8 cellular contexts compared by ENCODE assay signal in the genomic region with DNA sequence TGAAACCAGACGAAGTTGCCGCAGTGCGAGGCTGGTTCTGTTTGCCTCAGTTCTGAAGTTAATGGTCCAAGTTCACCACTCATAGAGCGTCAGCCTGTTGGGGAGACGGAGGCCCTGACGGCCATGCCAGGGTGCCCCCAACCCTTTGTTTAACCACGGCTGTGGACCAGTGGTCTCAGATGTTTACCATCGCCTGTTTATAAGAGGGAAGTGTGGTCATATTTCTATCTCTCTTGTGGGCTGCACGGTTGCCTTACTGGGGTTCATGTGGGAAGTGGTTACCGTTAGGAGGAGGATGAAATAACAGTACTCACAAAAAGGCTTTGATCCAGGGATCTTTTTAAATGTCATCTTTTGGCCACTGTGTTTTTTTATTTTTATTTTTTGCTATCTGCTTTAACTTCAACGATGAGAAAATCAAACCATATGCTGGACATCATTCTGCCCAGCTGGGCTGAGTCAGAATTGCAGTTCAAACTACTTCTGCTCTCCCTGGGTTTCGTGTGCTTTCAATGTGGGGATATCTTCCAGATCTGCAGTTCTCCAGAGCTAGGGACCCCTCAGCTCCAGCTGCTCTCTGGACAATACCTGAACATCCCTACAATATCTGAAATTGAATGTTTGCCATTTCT. TPM values are rescaled to one million over a fixed set of nuclear protein-coding genes. Genes with fewer than 3 reads are reported as not detected.
A peak's percentile ranks its signal among the peaks of the same experiment; 100 is the strongest.
DNase-seq lines count a peak whose midpoint lies in the region; ATAC-seq and TF ChIP-seq lines count a peak whose summit lies in the region.

No MANE protein-coding gene starts in this region.

- H2BK120ac ChIP-seq in IMR-90 (ENCODE audit: low read depth, low read length) (no peak overlapping the region; the same call in 1 of the 2 replicates), mesenchymal stem cell (ENCODE audit: low read depth, low read length) (peak overlapping the region; percentile 19)

- in situ Hi-C loops in IMR-90 (cut with MboI; ENCODE audit: low sequenced_read_pairs), result no loop called here

- TF ChIP-seq POLR2A in IMR-90 (IDR thresholded peaks at IDR 0.05; ENCODE audit: low read depth, low read length), result no peak

- H3K9me3 ChIP-seq in IMR-90 (ENCODE audit: control insufficient read depth, insufficient read depth, low read length), result no peaks in the 10 kb centered on the region
- H3K9me3 ChIP-seq in mesenchymal stem cell (ENCODE audit: control insufficient read depth, low read length), result no peaks in the 10 kb centered on the region

- no peak overlapping the region for H2AK9ac ChIP-seq in IMR-90 (replicated peaks; ENCODE audit: low read depth, low read length, poor library complexity)

- peak; percentile 56 for DNase-seq in AG10803 (ENCODE audit: low read depth)
- DNase-seq in IMR-90, result peak; percentile 71
- no peak for DNase-seq in mesenchymal stem cell
- no peak for DNase-seq in AG20443 (ENCODE audit: low spot score)
- DNase-seq in NCI-H446 (lab: John Stamatoyannopoulos, UW), result no peak
- DNase-seq in islet precursor cell, result no peak
- DNase-seq in NCI-H1417 treated with DMSO at 0.1 percent for 48 hours (lab: John Stamatoyannopoulos, UW), result no peak

- no peaks in the 10 kb centered on the region for H3K9me3 Mint-ChIP-seq in activated T-helper 17 cell treated with anti-CD3 and anti-CD28 coated beads, Interleukin-2, amount 50 U/mL, for 72 hours

- H3K27ac ChIP-seq in IMR-90 (ENCODE audit: insufficient read depth, low read length) (peak overlapping the region; percentile 49), mesenchymal stem cell (ENCODE audit: low read length, poor library complexity, severe bottlenecking) (no peak overlapping the region)

- H2AFZ ChIP-seq in IMR-90 (replicated peaks; ENCODE audit: low read length, poor library complexity), result no peak overlapping the region
- no peak overlapping the region for H2AFZ ChIP-seq in mesenchymal stem cell (ENCODE audit: low read depth, low read length)

- 0 out of 3 replicates have a peak overlapping the region, but pooled peaks have one; percentile 7 for H2BK15ac ChIP-seq in IMR-90 (ENCODE audit: low read depth, low read length)
- peak overlapping the region; percentile 53 for H2BK15ac ChIP-seq in mesenchymal stem cell (ENCODE audit: low read depth, poor library complexity, severe bottlenecking)

- H3K23ac ChIP-seq in IMR-90 (ENCODE audit: low read depth, low read length) (peak overlapping the region; percentile 20; the same call in 1 of the 2 replicates), mesenchymal stem cell (ENCODE audit: low read length in 2 of 2) (peak overlapping the region in 1 of 2 experiments; percentile 10)

- H4K8ac ChIP-seq in IMR-90 (ENCODE audit: low read depth in 2 of 2, low read length in 2 of 2), result no peak overlapping the region
- no peak overlapping the region for H4K8ac ChIP-seq in mesenchymal stem cell (ENCODE audit: low read length)

- 0 out of 2 replicates have a peak overlapping the region, but pooled peaks have one; percentile 7 for H4K91ac ChIP-seq in IMR-90 (ENCODE audit: insufficient read depth, low read depth, low read length)
- peak overlapping the region; percentile 65 for H4K91ac ChIP-seq in mesenchymal stem cell (ENCODE audit: low read length)

- H4K5ac ChIP-seq in IMR-90 (ENCODE audit: low read depth, low read length), result no peak overlapping the region

- peak overlapping the region; percentile 41; the same call in 1 of the 2 replicates for H3K56ac ChIP-seq in IMR-90 (ENCODE audit: extremely low read depth, insufficient read depth, low read length)

- H3K4me1 Mint-ChIP-seq in activated T-helper 17 cell treated with anti-CD3 and anti-CD28 coated beads, Interleukin-2, amount 50 U/mL, for 72 hours, result peaks cover 83% of the 10 kb centered on the region

- H3K27me3 Mint-ChIP-seq in activated T-helper 17 cell treated with anti-CD3 and anti-CD28 coated beads, Interleukin-2, amount 50 U/mL, for 72 hours, result no peaks in the 10 kb centered on the region

- no peak overlapping the region for H2BK20ac ChIP-seq in IMR-90 (ENCODE audit: low read depth, low read length)

- no peak for ATAC-seq in IMR-90 (ENCODE audit: low read depth)
- no peak for ATAC-seq in activated T-helper 17 cell treated with anti-CD3 and anti-CD28 coated beads, Interleukin-2, amount 50 U/mL, for 72 hours (replicated peaks)

- peak overlapping the region; percentile 14; the same call in 1 of the 2 replicates for H3K4me2 ChIP-seq in IMR-90 (ENCODE audit: low read depth, low read length)
- H3K4me2 ChIP-seq in mesenchymal stem cell (ENCODE audit: low read length, poor library complexity, severe bottlenecking), result no peak overlapping the region

- H3K27me3 ChIP-seq in IMR-90 (ENCODE audit: control insufficient read depth, insufficient read depth, low read length) (no peaks in the 10 kb centered on the region), mesenchymal stem cell (ENCODE audit: control insufficient read depth in 1 of 2, insufficient read depth in 1 of 2, low read length in 2 of 2) (no peaks in the 10 kb centered on the region)

- peaks cover 68% of the 10 kb centered on the region for H3K9me1 ChIP-seq in IMR-90 (ENCODE audit: insufficient read depth, low read length)

- H3K4me3 ChIP-seq in AG10803 (ENCODE audit: low read length) (no peak overlapping the region), IMR-90 (ENCODE audit: insufficient read depth, low read depth, low read length) (no peak overlapping the region), mesenchymal stem cell (ENCODE audit: insufficient read depth in 1 of 2, low read depth in 1 of 2, low read length in 2 of 2) (peak overlapping the region in 1 of 2 experiments; percentile 10)

- H3K4me3 Mint-ChIP-seq in activated T-helper 17 cell treated with anti-CD3 and anti-CD28 coated beads, Interleukin-2, amount 50 U/mL, for 72 hours, result peak overlapping the region; percentile 80

- no peak for TF ChIP-seq RAD21 in IMR-90 (IDR thresholded peaks at IDR 0.05; ENCODE audit: low read length)

- H2AK5ac ChIP-seq in IMR-90 (ENCODE audit: low read depth, low read length) (peak overlapping the region; percentile 5; the same call in 1 of the 2 replicates), mesenchymal stem cell (ENCODE audit: low read length, severe bottlenecking) (no peak overlapping the region)

- peak overlapping the region in 1 of 2 experiments; percentile 28 for H2BK12ac ChIP-seq in mesenchymal stem cell (ENCODE audit: low read length in 2 of 2)

- peaks cover 6 to 91% of the 10 kb centered on the region in 2 experiments; a peak in 2 of 4 replicates for H3K79me1 ChIP-seq in IMR-90 (ENCODE audit: low read depth in 1 of 2, low read length in 2 of 2)
- peaks cover 20% of the 10 kb centered on the region for H3K79me1 ChIP-seq in mesenchymal stem cell (replicated peaks; ENCODE audit: low read length, poor library complexity, severe bottlenecking)

- peaks cover 68% of the 10 kb centered on the region for H3K4me1 ChIP-seq in IMR-90 (ENCODE audit: control insufficient read depth, insufficient read depth, low read length)
- peaks cover 15% of the 10 kb centered on the region for H3K4me1 ChIP-seq in mesenchymal stem cell (ENCODE audit: control insufficient read depth, insufficient read depth, low read depth, low read length)

- intact Hi-C loops in IMR-90 (cut with micrococcal nuclease), result no loop called here

- H3K9ac ChIP-seq in IMR-90 (ENCODE audit: low read depth, low read length) (no peak overlapping the region), mesenchymal stem cell (ENCODE audit: low read length) (peak overlapping the region; percentile 70)

- dilution Hi-C loops in IMR-90 (cut with HindIII; ENCODE audit: low sequenced_read_pairs, unreplicated experiment), result no loop called here

- CTCF ChIA-PET in IMR-90 (lab: Yijun Ruan, JAX), result no interaction called here

- H2BK5ac ChIP-seq in IMR-90 (ENCODE audit: low read depth, low read length, poor library complexity, severe bottlenecking) (peak overlapping the region; percentile 3), mesenchymal stem cell (ENCODE audit: low read depth, low read length, poor library complexity, severe bottlenecking) (no peak overlapping the region)

- H4K20me1 ChIP-seq in IMR-90 (ENCODE audit: insufficient read depth, low read length), result peaks cover 98% of the 10 kb centered on the region

- peaks cover 81% of the 10 kb centered on the region for H3K36me3 Mint-ChIP-seq in activated T-helper 17 cell treated with anti-CD3 and anti-CD28 coated beads, Interleukin-2, amount 50 U/mL, for 72 hours (ENCODE audit: low read depth)

- 82% methylated on average over 7 of the region's 12 CpGs; no CpG with 5 or more reads in 1 of the 2 experiments for WGBS in IMR-90 (ENCODE audit: extremely low coverage in 2 of 2, insufficient read length in 1 of 2), 2 experiments
- WGBS in mesenchymal stem cell, result 78% methylated on average over 12 of the region's 12 CpGs

- peaks cover 60% of the 10 kb centered on the region for H3K36me3 ChIP-seq in IMR-90 (ENCODE audit: control insufficient read depth, insufficient read depth, low read length)
- peaks cover 0 to 34% of the 10 kb centered on the region in 2 experiments for H3K36me3 ChIP-seq in mesenchymal stem cell (ENCODE audit: control insufficient read depth in 1 of 2, insufficient read depth in 2 of 2, low read depth in 1 of 2, low read length in 2 of 2)

- H3K27ac Mint-ChIP-seq in activated T-helper 17 cell treated with anti-CD3 and anti-CD28 coated beads, Interleukin-2, amount 50 U/mL, for 72 hours, result peak overlapping the region; percentile 89

- POLR2A ChIA-PET in IMR-90 (lab: Charles Lee; ENCODE audit: unreplicated experiment), result no interaction called here

- TF ChIP-seq CTCF in AG10803 (conservative IDR thresholded peaks at IDR 0.05; ENCODE audit: low read length), result peak; percentile 38
- no peak for TF ChIP-seq CTCF in IMR-90 (conservative IDR thresholded peaks at IDR 0.05; ENCODE audit: low read depth, low read length)

- peak overlapping the region; percentile 45; the same call in 1 of the 2 replicates for H3K18ac ChIP-seq in IMR-90 (ENCODE audit: low read depth, low read length)
- peak overlapping the region in 1 of 2 experiments; percentile 4 for H3K18ac ChIP-seq in mesenchymal stem cell (ENCODE audit: low read depth in 1 of 2, low read length in 2 of 2)

- no TSS peak for BruUV-seq in IMR-90 (replicated peaks; lab: Mats Ljungman, UMichigan)

- H3K14ac ChIP-seq in IMR-90 (replicated peaks; ENCODE audit: low read depth, low read length) (0 out of 2 replicates have a peak overlapping the region, but pooled peaks have one; percentile 12), mesenchymal stem cell (ENCODE audit: low read length in 2 of 2) (no peak overlapping the region)

- H3K4ac ChIP-seq in IMR-90 (ENCODE audit: low read depth, low read length), result peak overlapping the region; percentile 9
- no peak overlapping the region for H3K4ac ChIP-seq in mesenchymal stem cell (ENCODE audit: low read depth in 1 of 2, low read length in 2 of 2)

TF ChIP-seq in IMR-90, 13 proteins besides CTCF, POLR2A, EP300 and RAD21 (continues in another document):
- TF ChIP-seq CHD1 (IDR thresholded peaks at IDR 0.05; ENCODE audit: low read depth, low read length), result no peak
- TF ChIP-seq RFX5 (IDR thresholded peaks at IDR 0.05; ENCODE audit: low read depth, low read length), result no peak

RNA-seq across cellular contexts. Expression of a gene that starts 17.8 kb away (rescaled TPM):
- 71.0 and 71.1 TPM in 2 replicates for total RNA-seq in IMR-90 (2012; rRNA removed)
- polyA plus RNA-seq in IMR-90 (2012; rRNA removed), result 177 and 194 TPM in 2 replicates
- 153 and 181 TPM in 2 replicates for polyA plus RNA-seq in IMR-90 (2012; cell fraction: cytosol; rRNA removed)
- polyA plus RNA-seq in IMR-90 (2012; cell fraction: nucleus; rRNA removed; ENCODE audit: low replicate concordance), result 378 and 409 TPM in 2 replicates
- 10 to 100 TPM; 57.0 to 94.9 TPM for total RNA-seq in activated T-helper 17 cell treated with anti-CD3 and anti-CD28 coated beads, Interleukin-2, amount 50 U/mL, for 72 hours
- 126 TPM for polyA plus RNA-seq in mesenchymal stem cell (2013, experiment 1 of 2)
- polyA plus RNA-seq in mesenchymal stem cell (2013, experiment 2 of 2), result 125 TPM

Comparison
In these comparisons a context has a peak if more than half of its experiments do, and no peak if none do; other contexts are left out.
1. DNase-seq: peak in AG10803 (single experiment) and IMR-90 (single experiment); none in mesenchymal stem cell (single experiment), AG20443 (single experiment), NCI-H446 (0 of 2), islet precursor cell (single experiment) and NCI-H1417 treated with DMSO at 0.1 percent for 48 hours (single experiment).